20 cellular contexts compared by ENCODE assay signal in genomic region chr2:132754867-132755472, GRCh38.
A peak's percentile ranks its signal among the peaks of the same experiment; 100 is the strongest.
DNase-seq lines count a peak whose midpoint lies in the region; ATAC-seq and TF ChIP-seq lines count a peak whose summit lies in the region.
"Had no signal": no experiment of that assay in that cellular context is flagged by ENCODE, and none has a peak within 500 bp of the region (broad histone marks: within the 10 kb centered on the region; RNA-seq: fewer than 3 reads in every experiment).

No MANE protein-coding gene starts in this region.

- H3K27me3 ChIP-seq in Karpas-422 (ENCODE audit: low read length) (no peaks in the 10 kb centered on the region), SJCRH30 (no peaks in the 10 kb centered on the region)
- H3K27me3 ChIP-seq: Peyer's patch, SJSA1 had no signal

- H3K4me3 Mint-ChIP-seq in type B pancreatic cell: no peak overlapping the region
- H3K4me3 Mint-ChIP-seq: B cell, CD14-positive monocyte had no signal

- no peak overlapping the region for H2AFZ ChIP-seq in Karpas-422 (ENCODE audit: low read length)

- H4K20me1 ChIP-seq in Karpas-422 (ENCODE audit: insufficient read depth, low read depth, low read length): no peaks in the 10 kb centered on the region

- ATAC-seq in GM19452 (IDR thresholded peaks at IDR 0.05; ENCODE audit: unreplicated experiment): peak; percentile 56

- H3K27me3 Mint-ChIP-seq in type B pancreatic cell: no peaks in the 10 kb centered on the region
- H3K27me3 Mint-ChIP-seq: B cell had no signal

- no peak overlapping the region for H3K9ac ChIP-seq in Karpas-422 (ENCODE audit: low read length)

- H3K4me1 Mint-ChIP-seq in type B pancreatic cell (ENCODE audit: unreplicated experiment): peaks cover 24% of the 10 kb centered on the region
- H3K4me1 Mint-ChIP-seq: B cell, CD14-positive monocyte had no signal

- peaks cover 9% of the 10 kb centered on the region for H3K4me1 ChIP-seq in Karpas-422 (ENCODE audit: low read length)
- H3K4me1 ChIP-seq in SJCRH30: no peaks in the 10 kb centered on the region
- H3K4me1 ChIP-seq: Peyer's patch had no signal

- H3K9me3 ChIP-seq in Karpas-422 (ENCODE audit: low read length) (no peaks in the 10 kb centered on the region), SJCRH30 (replicated peaks) (no peaks in the 10 kb centered on the region)
- H3K9me3 ChIP-seq: Peyer's patch, SJSA1 had no signal

- TF ChIP-seq CTCF in GM12865 (IDR thresholded peaks at IDR 0.05; ENCODE audit: insufficient read depth, low read depth, low read length, missing control alignments) (no peak), type B pancreatic cell (conservative IDR thresholded peaks at IDR 0.05) (no peak)

- peaks cover 6% of the 10 kb centered on the region for H3K9me3 Mint-ChIP-seq in type B pancreatic cell

- H3K27ac ChIP-seq in Karpas-422 (ENCODE audit: low read length) (no peak overlapping the region), SJCRH30 (no peak overlapping the region)
- H3K27ac ChIP-seq: Peyer's patch, SJSA1 had no signal

- H3K4me2 ChIP-seq in Karpas-422 (ENCODE audit: low read depth, low read length, poor library complexity, severe bottlenecking): no peak overlapping the region

- no peaks in the 10 kb centered on the region for H3K36me3 ChIP-seq in Karpas-422 (ENCODE audit: insufficient read depth, low read length)
- H3K36me3 ChIP-seq in SJCRH30: no peaks in the 10 kb centered on the region
- H3K36me3 ChIP-seq: Peyer's patch, SJSA1 had no signal

- H3K9me2 ChIP-seq in Karpas-422 (replicated peaks; ENCODE audit: insufficient read depth, low read length): no peaks in the 10 kb centered on the region

- peak; percentile 9 for DNase-seq in GM12865 (ENCODE audit: low read depth)
- peak; percentile 34 for DNase-seq in Karpas-422
- DNase-seq in renal cortical epithelial cell (ENCODE audit: low read depth): peak; percentile 54
- DNase-seq in inferior parietal cortex (ENCODE audit: extremely low spot score): no peak
- DNase-seq in SJCRH30: no peak
- DNase-seq in type B pancreatic cell (ENCODE audit: extremely low spot score, unreplicated experiment): no peak
- DNase-seq: GDM1, H7, IMR-90, NCI-H1694, NCI-H2081, NCI-H2171, NCI-H345, NCI-H524, NCI-H82, Peyer's patch had no signal

- H3K4me3 ChIP-seq in GM12865 (ENCODE audit: low read depth, low read length) (no peak overlapping the region), Karpas-422 (ENCODE audit: low read length) (no peak overlapping the region), SJCRH30 (no peak overlapping the region)
- H3K4me3 ChIP-seq: Peyer's patch, SJSA1 had no signal

- H3K36me3 Mint-ChIP-seq in type B pancreatic cell: no peaks in the 10 kb centered on the region
- H3K36me3 Mint-ChIP-seq: CD14-positive monocyte had no signal

- H3K79me2 ChIP-seq in Karpas-422 (ENCODE audit: low read length): no peaks in the 10 kb centered on the region

- H3K27ac Mint-ChIP-seq in type B pancreatic cell: no peak overlapping the region
- H3K27ac Mint-ChIP-seq: B cell, CD14-positive monocyte had no signal

Comparison
In these comparisons a context has a peak if more than half of its experiments do, and no peak if none do; other contexts are left out.
1. DNase-seq: peak in GM12865 (single experiment), Karpas-422 (single experiment) and renal cortical epithelial cell (single experiment); none in inferior parietal cortex (single experiment), SJCRH30 (0 of 2) and type B pancreatic cell (single experiment).